ENCODE assay signal across 7 cellular contexts in the genomic region with DNA sequence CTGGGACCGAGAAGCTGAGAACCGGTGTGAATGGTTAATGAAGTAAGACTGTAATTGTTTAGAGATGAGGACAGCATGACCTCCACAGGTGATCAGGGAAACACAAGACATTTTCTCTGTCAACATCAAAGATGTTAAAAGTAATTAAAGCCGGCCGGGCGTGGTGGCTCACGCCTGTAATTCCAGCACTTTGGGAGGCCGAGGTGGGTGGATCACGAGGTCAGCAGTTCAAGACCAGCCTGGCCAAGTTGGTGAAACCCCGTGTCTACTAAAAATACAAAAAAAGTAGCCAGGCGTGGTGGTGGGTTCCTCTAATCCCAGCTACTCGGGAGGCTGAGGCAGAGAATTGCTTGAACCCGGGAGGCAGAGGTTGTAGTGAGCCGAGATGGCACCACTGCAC. TPM values are rescaled to one million over a fixed set of nuclear protein-coding genes. Genes with fewer than 3 reads are reported as not detected.
A peak's percentile ranks its signal among the peaks of the same experiment; 100 is the strongest.
DNase-seq lines count a peak whose midpoint lies in the region; ATAC-seq, FAIRE-seq and TF ChIP-seq lines count a peak whose summit lies in the region.
"Not testable (repeated sequence)": the region's sequence is repeated elsewhere in the genome, so short reads cannot be mapped to it uniquely, and the experiment has no call there.

No MANE protein-coding gene starts in this region.

- intact Hi-C loops in dorsolateral prefrontal cortex (cut with DNase I), result loop anchor here in 1 of 2 donors (10.0 kb wide), 1 partner anchor 96 kb away; no protein-coding TSS in a partner anchor
- intact Hi-C loops in kidney (cut with DNase I); lower lobe of right lung (cut with DNase I); posterior vena cava (cut with DNase I); upper lobe of right lung (cut with DNase I): not testable (repeated sequence)

- peaks cover 12% of the 10 kb centered on the region for H3K4me1 Mint-ChIP-seq in T-helper 17 cell

- not testable (repeated sequence) for DNase-seq in T-helper 17 cell
- DNase-seq in dorsolateral prefrontal cortex (peak in 1 of 10 donors; percentile 1), kidney (peak; percentile 20), lower lobe of right lung (peak; percentile 29), posterior vena cava (ENCODE audit: low spot score) (peak; percentile 22), upper lobe of right lung (peak; percentile 29)

- H3K27me3 Mint-ChIP-seq in T-helper 17 cell, result not testable (repeated sequence)

- H3K27ac ChIP-seq in BLaER1 treated with 17β-estradiol and CSF1 and Interleukin-3, amounts not matched to agents 10 nM and 100 nM, result peak overlapping the region in 3 of 11 experiments; percentile 18 to 57 (median 19); a peak in 5 of 22 replicates
- H3K27ac ChIP-seq in dorsolateral prefrontal cortex (peak overlapping the region in 30 of 59 donors; percentile 6 to 98 (median 48)), lower lobe of right lung (peak overlapping the region; percentile 90), upper lobe of right lung (peak overlapping the region; percentile 70)
- H3K27ac ChIP-seq in kidney (ENCODE audit: low read depth in 2 of 2, low read length in 2 of 2), result not testable (repeated sequence)

- peak overlapping the region in 9 of 11 experiments; percentile 75 to 93 (median 85); a peak in 18 of 22 replicates for H3K4me2 ChIP-seq in BLaER1 treated with 17β-estradiol and CSF1 and Interleukin-3, amounts not matched to agents 10 nM and 100 nM

- H3K9ac ChIP-seq in BLaER1 treated with 17β-estradiol and CSF1 and Interleukin-3, amounts not matched to agents 10 nM and 100 nM, result peak overlapping the region in 3 of 11 experiments; percentile 16 to 57 (median 34); a peak in 2 of 22 replicates
- not testable (repeated sequence) for H3K9ac ChIP-seq in kidney (ENCODE audit: low read length in 2 of 2)

- H3K9me3 ChIP-seq in BLaER1 treated with 17β-estradiol and CSF1 and Interleukin-3, amounts not matched to agents 10 nM and 100 nM (replicated peaks in 1 of 11); T-helper 17 cell (ENCODE audit: control insufficient read depth, low read length, poor library complexity, severe bottlenecking); kidney (ENCODE audit: control insufficient read depth in 1 of 2, low read length in 2 of 2); lower lobe of right lung; upper lobe of right lung: not testable (repeated sequence)

- H3K36me3 Mint-ChIP-seq in T-helper 17 cell (ENCODE audit: low read depth), result not testable (repeated sequence)

- peaks cover 0 to 22% (median 0%) of the 10 kb centered on the region in 11 experiments; a peak in 7 of 22 replicates for H3K27me3 ChIP-seq in BLaER1 treated with 17β-estradiol and CSF1 and Interleukin-3, amounts not matched to agents 10 nM and 100 nM
- not testable (repeated sequence) for H3K27me3 ChIP-seq in dorsolateral prefrontal cortex; lower lobe of right lung (ENCODE audit: low read depth); upper lobe of right lung

- peaks cover 0 to 85% (median 19%) of the 10 kb centered on the region in 11 experiments; a peak in 11 of 22 replicates for H4K20me1 ChIP-seq in BLaER1 treated with 17β-estradiol and CSF1 and Interleukin-3, amounts not matched to agents 10 nM and 100 nM

- H3K4me1 ChIP-seq in BLaER1 treated with 17β-estradiol and CSF1 and Interleukin-3, amounts not matched to agents 10 nM and 100 nM, result peaks cover 39 to 74% (median 68%) of the 10 kb centered on the region in 10 experiments
- H3K4me1 ChIP-seq in kidney (ENCODE audit: control insufficient read depth in 1 of 2, insufficient read depth in 1 of 2, low read depth in 1 of 2, low read length in 2 of 2) (peaks cover 5 to 10% of the 10 kb centered on the region in 2 donors), lower lobe of right lung (peaks cover 29% of the 10 kb centered on the region), upper lobe of right lung (peaks cover 21% of the 10 kb centered on the region)

- H3K27ac Mint-ChIP-seq in T-helper 17 cell, result not testable (repeated sequence)

- H3K36me3 ChIP-seq in BLaER1 treated with 17β-estradiol and CSF1 and Interleukin-3, amounts not matched to agents 10 nM and 100 nM, result peaks cover 0 to 24% (median 0%) of the 10 kb centered on the region in 11 experiments; a peak in 5 of 22 replicates
- not testable (repeated sequence) for H3K36me3 ChIP-seq in kidney (ENCODE audit: control insufficient read depth in 1 of 2, insufficient read depth in 2 of 2, low read length in 2 of 2); lower lobe of right lung; upper lobe of right lung

- not testable (repeated sequence) for H3K4me3 ChIP-seq in BLaER1 treated with 17β-estradiol and CSF1 and Interleukin-3, amounts not matched to agents 10 nM and 100 nM; dorsolateral prefrontal cortex; kidney (ENCODE audit: low read length in 2 of 2); lower lobe of right lung; upper lobe of right lung

- ATAC-seq in T-helper 17 cell, lower lobe of right lung, upper lobe of right lung: not testable (repeated sequence)

- not testable (repeated sequence) for TF ChIP-seq CTCF in dorsolateral prefrontal cortex (IDR thresholded peaks at IDR 0.05 in 54 of 56, conservative IDR thresholded peaks at IDR 0.05 in 2 of 56; ENCODE audit: low read depth in 1 of 56, partially characterized antibody in 56 of 56); kidney (IDR thresholded peaks at IDR 0.05; ENCODE audit: borderline replicate concordance, extremely low read depth, insufficient read depth); lower lobe of right lung (IDR thresholded peaks at IDR 0.05); upper lobe of right lung (IDR thresholded peaks at IDR 0.05)

- FAIRE-seq in kidney (lab: Jason Lieb, UNC), result not testable (repeated sequence)

- peak overlapping the region; percentile 36 for H3K4me3 Mint-ChIP-seq in T-helper 17 cell

RNA-seq across cellular contexts. Expression of gene FAAP20, which starts 55.4 kb away (rescaled TPM):
- total RNA-seq in T-helper 17 cell, result 10 to 100 TPM; 44.6 to 48.6 TPM
- 10 to 100 TPM; 21.8 to 56.4 (median 36.0) TPM for total RNA-seq in dorsolateral prefrontal cortex
- total RNA-seq in kidney, result 69.0 TPM
- polyA plus RNA-seq in kidney (ENCODE audit: insufficient read depth, low read depth, low replicate concordance), result 109 TPM
- 50.9 TPM for total RNA-seq in lower lobe of right lung
- total RNA-seq in posterior vena cava, result 10 to 100 TPM; 50.7 to 52.9 TPM
- 55.3 TPM for total RNA-seq in upper lobe of right lung
